In the genomic region with DNA sequence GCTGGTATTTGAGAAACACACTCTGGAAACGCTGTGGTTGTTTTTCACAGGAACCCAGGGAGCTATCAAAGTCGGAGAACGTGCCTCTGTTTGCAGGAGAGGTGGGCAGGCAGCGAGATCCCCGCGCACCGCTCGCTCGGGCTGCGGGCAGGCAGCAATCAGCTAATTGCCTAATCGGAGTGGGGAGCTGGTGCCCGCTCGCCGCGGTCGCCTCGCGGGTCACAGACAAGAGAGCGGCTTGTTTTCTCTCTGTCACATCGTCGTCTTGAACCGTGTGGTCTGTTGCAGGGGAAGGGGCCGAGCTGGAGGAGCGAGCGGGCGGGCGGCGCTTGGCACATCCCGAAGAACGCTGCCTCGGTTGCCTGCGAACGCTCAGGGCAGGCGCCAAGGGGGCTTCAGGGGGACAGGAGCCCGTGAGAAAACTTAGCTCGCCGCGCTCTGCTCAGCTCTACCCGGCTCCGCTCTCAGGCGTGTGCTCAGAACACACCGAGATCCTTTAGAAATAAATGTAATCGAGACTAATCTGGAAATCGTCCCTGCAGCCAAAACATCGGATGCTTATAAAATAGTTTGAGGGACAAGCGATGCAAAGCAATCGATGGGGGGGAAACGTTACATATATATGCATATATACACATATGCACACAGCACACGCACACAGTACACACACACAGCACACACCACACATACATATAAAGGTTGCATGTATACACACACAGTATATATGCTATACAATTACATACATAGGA, we compare ENCODE assay signal across 9 cellular contexts.
DNase-seq lines count a peak whose midpoint lies in the region; ATAC-seq and TF ChIP-seq lines count a peak whose summit lies in the region.
"Had no signal": no experiment of that assay in that cellular context is flagged by ENCODE, and none has a peak within 500 bp of the region (broad histone marks: within the 10 kb centered on the region; RNA-seq: fewer than 3 reads in every experiment).

No MANE protein-coding gene starts in this region.

- 8% methylated on average over 25 of the region's 49 CpGs for WGBS in right lobe of liver (ENCODE audit: insufficient coverage, low coverage, low lambda C conversion rate, missing lambda C conversion rate)
- 4% methylated on average over 49 of the region's 49 CpGs for WGBS in urinary bladder

- H3K36me3 ChIP-seq in right lobe of liver (no peaks in the 10 kb centered on the region), urinary bladder (ENCODE audit: insufficient read depth) (no peaks in the 10 kb centered on the region), upper lobe of right lung (no peaks in the 10 kb centered on the region)

- H3K9me3 ChIP-seq in right lobe of liver: no peaks in the 10 kb centered on the region
- H3K9me3 ChIP-seq in upper lobe of right lung: no peaks in the 10 kb centered on the region

- H3K4me1 ChIP-seq in right lobe of liver (no peaks in the 10 kb centered on the region), urinary bladder (ENCODE audit: insufficient read depth) (peaks cover 1% of the 10 kb centered on the region), upper lobe of right lung (no peaks in the 10 kb centered on the region)

- H3K27ac ChIP-seq in right lobe of liver: no peak overlapping the region
- H3K27ac ChIP-seq in urinary bladder (ENCODE audit: low read depth): no peak overlapping the region
- H3K27ac ChIP-seq in upper lobe of right lung: no peak overlapping the region

- H3K4me3 ChIP-seq in choroid plexus epithelial cell (ENCODE audit: low read depth, low read length) (peak overlapping the region; percentile 23), right lobe of liver (peak overlapping the region; percentile 36 to 48 (median 44)), urinary bladder (ENCODE audit: low read depth, low read length) (peak overlapping the region; percentile 23), upper lobe of right lung (no peak overlapping the region)

- TF ChIP-seq CTCF in choroid plexus epithelial cell (conservative IDR thresholded peaks at IDR 0.05; ENCODE audit: low read depth, low read length): no peak
- TF ChIP-seq CTCF in right lobe of liver (IDR thresholded peaks at IDR 0.05): no peak
- TF ChIP-seq CTCF in upper lobe of right lung (IDR thresholded peaks at IDR 0.05): no peak

- ATAC-seq in Right ventricle myocardium superior (ENCODE audit: poor library complexity): peak; percentile 27
- ATAC-seq in left cardiac atrium: no peak
- ATAC-seq in right lobe of liver: peak; percentile 87 to 95 (median 89)
- no peak for ATAC-seq in upper lobe of right lung
- ATAC-seq in GM18861 (IDR thresholded peaks at IDR 0.05; ENCODE audit: unreplicated experiment): no peak

- intact Hi-C loops in Right ventricle myocardium superior (cut with DNase I): no loop called here
- intact Hi-C loops in left cardiac atrium (cut with DNase I): no loop called here
- intact Hi-C loops in right lobe of liver (cut with DNase I): no loop called here
- intact Hi-C loops in upper lobe of right lung (cut with DNase I): no loop called here

- no peak for TF ChIP-seq POLR2A in right lobe of liver (IDR thresholded peaks at IDR 0.05)

- H3K27me3 ChIP-seq in right lobe of liver: no peaks in the 10 kb centered on the region
- H3K27me3 ChIP-seq in upper lobe of right lung: peaks cover 53% of the 10 kb centered on the region

- peak; percentile 36 for DNase-seq in Right ventricle myocardium superior
- DNase-seq in left cardiac atrium: no peak
- DNase-seq in choroid plexus epithelial cell (ENCODE audit: low read depth): peak; percentile 11
- peak; percentile 52 to 57 (median 55) for DNase-seq in right lobe of liver
- no peak for DNase-seq in upper lobe of right lung
- no peak for DNase-seq in SHP77 (lab: John Stamatoyannopoulos, UW)
- DNase-seq: CD4-positive, CD25-positive, alpha-beta regulatory T cell had no signal

Comparison
In these comparisons a context has a peak if more than half of its experiments do, and no peak if none do; other contexts are left out.
1. ATAC-seq: peak in Right ventricle myocardium superior (single experiment) and right lobe of liver (4 of 4); none in left cardiac atrium (0 of 2), upper lobe of right lung (single experiment) and GM18861 (single experiment).
2. DNase-seq: peak in Right ventricle myocardium superior (single experiment), choroid plexus epithelial cell (single experiment) and right lobe of liver (3 of 3); none in left cardiac atrium (single experiment), upper lobe of right lung (single experiment) and SHP77 (0 of 2).